Comparison of ENCODE assay signal across 2 cellular contexts in the genomic region with DNA sequence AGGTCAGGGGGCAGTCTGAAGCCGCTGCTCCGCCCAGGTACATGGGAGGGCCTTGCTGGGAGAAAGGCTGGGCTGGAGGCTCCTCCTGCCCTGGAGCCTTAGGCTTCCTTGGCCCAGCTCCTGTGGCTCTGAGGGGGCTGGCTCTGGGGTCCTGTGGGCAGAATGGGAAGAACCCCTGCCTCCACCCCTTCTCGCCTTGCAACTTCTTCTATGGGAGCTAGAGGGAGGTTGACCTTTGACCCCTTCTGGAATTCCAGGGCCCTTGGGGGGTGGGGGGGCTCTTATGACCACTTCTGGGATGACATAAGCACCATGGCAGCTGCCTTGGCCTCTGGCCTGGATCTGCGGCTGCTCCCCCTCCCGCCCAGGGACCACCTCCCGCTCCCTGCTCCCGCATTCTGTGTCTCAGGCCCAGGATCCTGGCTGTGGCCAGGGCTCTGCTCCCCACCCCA.
TF ChIP-seq lines count a peak whose summit lies in the region.

No MANE protein-coding gene starts in this region.

TF ChIP-seq in Ishikawa, 13 proteins besides CTCF, POLR2A, EP300 and RAD21:
- TF ChIP-seq EGR1 (IDR thresholded peaks at IDR 0.05), result no peak
- TF ChIP-seq FOXM1 (IDR thresholded peaks at IDR 0.05; ENCODE audit: borderline replicate concordance, low read depth), result no peak
- no peak for TF ChIP-seq TAF1 (IDR thresholded peaks at IDR 0.05; ENCODE audit: low read depth)
- TF ChIP-seq YY1 (IDR thresholded peaks at IDR 0.05; ENCODE audit: low read depth), result no peak
- TF ChIP-seq ZBTB7A (IDR thresholded peaks at IDR 0.05; ENCODE audit: low read depth), result 0 out of 2 replicates have a peak, but pooled peaks have one; percentile 38

TF ChIP-seq in H1, 55 proteins besides CTCF, POLR2A, EP300 and RAD21:
- peak; percentile 55; the same call in 1 of the 2 replicates for TF ChIP-seq CHD2 (IDR thresholded peaks at IDR 0.05; ENCODE audit: low read length)
- peak; percentile 71 for TF ChIP-seq SP1 (IDR thresholded peaks at IDR 0.05; ENCODE audit: low read depth, low read length)
- no peak for TF ChIP-seq CTBP2 (IDR thresholded peaks at IDR 0.05; ENCODE audit: borderline replicate concordance, insufficient read depth, insufficient read length, low read length)
- TF ChIP-seq ASH2L (IDR thresholded peaks at IDR 0.05; ENCODE audit: low read length), result peak; percentile 51
- peak; percentile 79; the same call in 1 of the 2 replicates for TF ChIP-seq RXRA (IDR thresholded peaks at IDR 0.05; ENCODE audit: insufficient read depth, low read depth, low read length)
- peak; percentile 86 for TF ChIP-seq JUND (IDR thresholded peaks at IDR 0.05; ENCODE audit: low read length)
- no peak for TF ChIP-seq TAF1 (IDR thresholded peaks at IDR 0.05; ENCODE audit: low read depth, low read length)
- no peak for TF ChIP-seq EZH2 (IDR thresholded peaks at IDR 0.05; ENCODE audit: low read depth, low read length, severe bottlenecking)
- TF ChIP-seq RFX5 (IDR thresholded peaks at IDR 0.05; ENCODE audit: borderline replicate concordance, low read depth, low read length), result no peak
- no peak for TF ChIP-seq ZNF274 (IDR thresholded peaks at IDR 0.05; ENCODE audit: borderline replicate concordance, extremely low read depth, low read length)
- no peak for TF ChIP-seq CHD1 (IDR thresholded peaks at IDR 0.05; ENCODE audit: low read depth, low read length)
- TF ChIP-seq JUN (IDR thresholded peaks at IDR 0.05; ENCODE audit: low read depth, low read length), result peak; percentile 80; the same call in 1 of the 2 replicates
- no peak for TF ChIP-seq CBX8 (IDR thresholded peaks at IDR 0.05; ENCODE audit: borderline replicate concordance, low read depth, low read length)
- TF ChIP-seq HDAC2 (IDR thresholded peaks at IDR 0.05; ENCODE audit: borderline replicate concordance in 1 of 2, low read depth in 2 of 2, low read length in 2 of 2), result 0 out of 4 replicates have a peak, but pooled peaks of 1 of the 2 experiments have one; percentile 39
- peak; percentile 46; the same call in 1 of the 2 replicates for TF ChIP-seq CREB1 (IDR thresholded peaks at IDR 0.05)
- no peak for TF ChIP-seq SIRT6 (IDR thresholded peaks at IDR 0.05; ENCODE audit: low read length)
- peak; percentile 52 for TF ChIP-seq POLR2AphosphoS5 (IDR thresholded peaks at IDR 0.05; ENCODE audit: low read depth, low read length)
- peak; percentile 9; the same call in 1 of the 2 replicates for TF ChIP-seq TBP (IDR thresholded peaks at IDR 0.05; ENCODE audit: low read depth, low read length)
- TF ChIP-seq YY1 (IDR thresholded peaks at IDR 0.05; ENCODE audit: low read depth, low read length), result peak; percentile 63; the same call in 1 of the 2 replicates
- TF ChIP-seq SRF (IDR thresholded peaks at IDR 0.05; ENCODE audit: low read depth, low read length), result 0 out of 2 replicates have a peak, but pooled peaks have one; percentile 8
- TF ChIP-seq SAP30 (IDR thresholded peaks at IDR 0.05; ENCODE audit: insufficient read depth, insufficient replicate concordance, low read length), result no peak
- TF ChIP-seq SIN3A (conservative IDR thresholded peaks at IDR 0.05 in 1 of 2, IDR thresholded peaks at IDR 0.05 in 1 of 2; ENCODE audit: low read depth in 1 of 2, low read length in 2 of 2), result 0 out of 4 replicates have a peak, but pooled peaks have one; percentile 23 to 33
- TF ChIP-seq RBBP5 (IDR thresholded peaks at IDR 0.05; ENCODE audit: borderline replicate concordance, low read depth, low read length), result no peak
- TF ChIP-seq TEAD4 (IDR thresholded peaks at IDR 0.05; ENCODE audit: low read depth, low read length), result peak; percentile 96
- TF ChIP-seq KDM1A (IDR thresholded peaks at IDR 0.05; ENCODE audit: borderline replicate concordance, low read length), result no peak
- TF ChIP-seq, protein P1, sequence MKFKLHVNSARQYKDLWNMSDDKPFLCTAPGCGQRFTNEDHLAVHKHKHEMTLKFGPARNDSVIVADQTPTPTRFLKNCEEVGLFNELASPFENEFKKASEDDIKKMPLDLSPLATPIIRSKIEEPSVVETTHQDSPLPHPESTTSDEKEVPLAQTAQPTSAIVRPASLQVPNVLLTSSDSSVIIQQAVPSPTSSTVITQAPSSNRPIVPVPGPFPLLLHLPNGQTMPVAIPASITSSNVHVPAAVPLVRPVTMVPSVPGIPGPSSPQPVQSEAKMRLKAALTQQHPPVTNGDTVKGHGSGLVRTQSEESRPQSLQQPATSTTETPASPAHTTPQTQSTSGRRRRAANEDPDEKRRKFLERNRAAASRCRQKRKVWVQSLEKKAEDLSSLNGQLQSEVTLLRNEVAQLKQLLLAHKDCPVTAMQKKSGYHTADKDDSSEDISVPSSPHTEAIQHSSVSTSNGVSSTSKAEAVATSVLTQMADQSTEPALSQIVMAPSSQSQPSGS (IDR thresholded peaks at IDR 0.05; ENCODE audit: low read length), result peak; percentile 90; the same call in 1 of the 2 replicates
